1 cellular context compared by ENCODE assay signal in the genomic region with DNA sequence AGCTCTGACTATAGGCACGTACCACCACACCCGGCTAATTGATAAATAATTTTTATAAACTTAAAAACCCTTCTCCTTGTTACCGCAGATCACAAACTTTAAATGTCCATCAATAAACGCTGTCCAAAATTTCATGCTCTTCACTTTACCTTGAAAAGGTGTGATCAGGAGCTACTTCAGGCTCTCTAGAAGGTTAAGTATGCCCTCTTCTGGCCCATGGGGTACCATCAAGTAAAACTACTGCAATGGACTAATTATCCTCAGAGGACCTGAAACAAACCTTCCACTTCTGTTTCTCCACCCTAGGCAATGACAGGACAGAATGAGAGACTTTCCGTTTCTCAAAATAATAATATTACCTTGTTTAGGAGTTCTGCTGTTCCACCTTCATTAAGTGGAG.
TF ChIP-seq lines count a peak whose summit lies in the region.

No MANE protein-coding gene starts in this region.

TF ChIP-seq in K562, 482 proteins besides CTCF, POLR2A, EP300 and RAD21:
- no peak for TF ChIP-seq TAF15 (IDR thresholded peaks at IDR 0.05; ENCODE audit: low read depth, low read length)
- no peak for TF ChIP-seq JUNB (CRISPR knock-in tag; conservative IDR thresholded peaks at IDR 0.05)
- TF ChIP-seq, protein P1, sequence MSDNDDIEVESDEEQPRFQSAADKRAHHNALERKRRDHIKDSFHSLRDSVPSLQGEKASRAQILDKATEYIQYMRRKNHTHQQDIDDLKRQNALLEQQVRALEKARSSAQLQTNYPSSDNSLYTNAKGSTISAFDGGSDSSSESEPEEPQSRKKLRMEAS (CRISPR knock-in tag; IDR thresholded peaks at IDR 0.05), result no peak
